Comparison of ENCODE assay signal across 8 cellular contexts in the genomic region with DNA sequence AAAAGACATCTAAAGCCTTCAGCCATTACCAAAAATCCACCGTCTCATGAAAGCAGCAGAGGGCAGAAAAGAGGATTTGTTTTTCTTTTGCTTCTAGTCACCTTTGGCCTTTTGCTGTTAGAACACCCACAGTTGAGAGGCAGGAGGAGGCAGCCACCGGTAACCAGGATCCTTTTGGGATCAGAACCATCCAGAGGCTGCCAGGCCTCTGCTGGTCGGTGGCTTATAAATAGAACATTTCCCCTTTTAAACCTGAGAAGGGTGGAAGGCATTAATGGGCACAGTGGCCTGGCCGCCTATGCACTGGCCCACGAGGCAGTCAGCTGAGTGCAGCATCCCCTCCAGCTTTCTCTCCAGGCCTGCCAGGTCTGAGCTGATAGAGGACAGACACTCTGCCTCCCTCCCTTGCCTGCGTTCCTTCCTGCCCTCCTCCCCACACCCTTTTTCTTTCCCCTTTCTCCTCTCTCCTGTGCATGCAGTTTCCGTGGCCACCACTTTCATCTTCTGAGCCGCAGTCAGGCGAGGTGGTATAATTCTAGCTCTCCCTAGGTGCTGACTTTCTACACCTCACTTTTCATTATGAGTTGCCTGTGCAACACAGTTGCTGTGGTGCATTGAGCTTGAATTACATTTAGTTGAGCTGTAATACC.
A peak's percentile ranks its signal among the peaks of the same experiment; 100 is the strongest.
DNase-seq lines count a peak whose midpoint lies in the region; ATAC-seq and TF ChIP-seq lines count a peak whose summit lies in the region.

No MANE protein-coding gene starts in this region.

- DNase-seq in stimulated activated CD4-positive, alpha-beta T cell treated with anti-CD3 and anti-CD28 coated beads, Interleukin-12 subunit alpha, Interleukin-12 subunit beta, amount 100 ng/mL, for 48 hours (ENCODE audit: low read depth in 2 of 3, low spot score in 1 of 3): peak in 2 of 3 donors; percentile 31 to 50
- no peak for DNase-seq in stimulated activated CD4-positive, alpha-beta T cell treated with anti-CD3 and anti-CD28 coated beads, Interleukin-4, amount 100 ng/mL, for 4 hours
- DNase-seq in T-helper 2 cell: peak in 3 of 5 experiments; percentile 8 to 88 (median 31)
- peak; percentile 27 for DNase-seq in left kidney (ENCODE audit: low read depth, low spot score)
- DNase-seq in inferior parietal cortex (ENCODE audit: extremely low spot score): no peak
- no peak for DNase-seq in NOMO-1 (lab: John Stamatoyannopoulos, UW; ENCODE audit: unreplicated experiment in 2 of 2)
- no peak for DNase-seq in omental fat pad (ENCODE audit: low spot score)

- TF ChIP-seq CTCF in omental fat pad (IDR thresholded peaks at IDR 0.05): no peak

- peak; percentile 54 for ATAC-seq in HG02678 (IDR thresholded peaks at IDR 0.05; ENCODE audit: unreplicated experiment)
- ATAC-seq in omental fat pad (ENCODE audit: low FRiP score): no peak

Comparison
In these comparisons a context has a peak if more than half of its experiments do, and no peak if none do; other contexts are left out.
1. DNase-seq: peak in stimulated activated CD4-positive, alpha-beta T cell treated with anti-CD3 and anti-CD28 coated beads, Interleukin-12 subunit alpha, Interleukin-12 subunit beta, amount 100 ng/mL, for 48 hours (2 of 3), T-helper 2 cell (3 of 5) and left kidney (single experiment); none in stimulated activated CD4-positive, alpha-beta T cell treated with anti-CD3 and anti-CD28 coated beads, Interleukin-4, amount 100 ng/mL, for 4 hours (0 of 2), inferior parietal cortex (single experiment), NOMO-1 (0 of 2) and omental fat pad (single experiment).